ENCODE assay signal across 23 cellular contexts in the genomic region with DNA sequence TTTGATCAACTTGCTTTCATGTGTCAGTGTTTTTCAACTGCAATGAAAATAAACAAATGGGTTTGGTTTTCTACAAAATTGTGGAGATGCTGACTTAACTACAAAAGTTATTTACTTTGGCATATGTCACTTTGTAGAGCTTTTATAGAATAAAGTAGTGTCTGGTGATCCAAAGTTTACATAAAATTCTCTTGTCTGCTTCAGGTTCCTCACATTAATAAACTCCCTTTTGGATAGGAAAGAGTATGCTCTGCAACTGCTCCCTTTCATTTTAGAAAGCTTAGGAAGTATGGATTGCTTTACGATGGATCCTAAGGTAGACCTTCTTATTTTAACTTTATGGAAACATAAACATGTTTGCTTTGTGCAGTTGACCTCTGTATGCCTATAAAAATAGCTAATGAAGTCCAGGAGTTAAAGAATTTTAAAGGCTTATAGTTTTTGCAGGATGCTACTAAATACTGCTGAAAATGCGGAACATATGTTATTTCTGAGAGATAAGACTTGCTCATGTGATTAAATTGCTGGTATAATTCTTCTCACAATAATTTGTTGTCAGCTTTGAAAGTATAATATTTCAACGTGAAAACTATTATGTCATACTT.
"Had no signal": no experiment of that assay in that cellular context is flagged by ENCODE, and none has a peak within 500 bp of the region (broad histone marks: within the 10 kb centered on the region; RNA-seq: fewer than 3 reads in every experiment).

No MANE protein-coding gene starts in this region.

- H3K4me3 Mint-ChIP-seq: activated CD4-positive, alpha-beta memory T cell treated with anti-CD3 and anti-CD28 coated beads for 36 hours; activated CD4-positive, alpha-beta T cell treated with anti-CD3 and anti-CD28 coated beads for 36 hours; activated T-helper 1 cell treated with anti-CD3 and anti-CD28 coated beads, Interleukin-12 subunit alpha, Interleukin-12 subunit beta, Interleukin-2, Interleukin-4 antibody, amounts not matched to agents 30 ng/mL and 10 ng/mL and 1 ng/mL, durations not matched to agents 14 hours and 24 hours and 36 hours; nephron progenitor cell; stimulated activated effector memory CD8-positive, alpha-beta T cell treated with anti-CD3 and anti-CD28 coated beads, Interleukin-12 subunit alpha, Interleukin-12 subunit beta, amount 100 ng/mL, for 72 hours; T-helper 2 cell treated with Interferon-gamma antibody and Interleukin-4, amounts not matched to agents 5 μg/mL and 100 μg/mL, for 36 hours; WTC11 had no signal

- ATAC-seq: activated CD4-positive, alpha-beta T cell treated with anti-CD3 and anti-CD28 coated beads for 36 hours; activated naive CD4-positive, alpha-beta T cell treated with anti-CD3 and anti-CD28 coated beads, Interleukin-2, amount 50 U/mL, for 72 hours; left colon; lower lobe of right lung; stimulated activated effector memory CD8-positive, alpha-beta T cell treated with anti-CD3 and anti-CD28 coated beads, Interleukin-12 subunit alpha, Interleukin-12 subunit beta, amount 100 ng/mL, for 72 hours; WTC11 had no signal

- H3K4me1 Mint-ChIP-seq: activated CD4-positive, alpha-beta T cell treated with anti-CD3 and anti-CD28 coated beads for 36 hours; stimulated activated effector memory CD8-positive, alpha-beta T cell treated with anti-CD3 and anti-CD28 coated beads, Interleukin-12 subunit alpha, Interleukin-12 subunit beta, amount 100 ng/mL, for 72 hours had no signal

- H3K36me3 ChIP-seq: lower lobe of right lung, prostate gland, right atrium auricular region, stomach, vagina had no signal

- H3K27me3 Mint-ChIP-seq: activated CD4-positive, alpha-beta memory T cell treated with anti-CD3 and anti-CD28 coated beads for 36 hours; activated CD4-positive, alpha-beta T cell treated with anti-CD3 and anti-CD28 coated beads for 36 hours had no signal

- H3K27me3 ChIP-seq: right atrium auricular region, stomach, vagina had no signal

- H3K9me3 ChIP-seq: lower lobe of right lung, prostate gland, right atrium auricular region, stomach, vagina had no signal

- H3K36me3 Mint-ChIP-seq: activated CD4-positive, alpha-beta memory T cell treated with anti-CD3 and anti-CD28 coated beads for 36 hours; activated naive CD4-positive, alpha-beta T cell treated with anti-CD3 and anti-CD28 coated beads, Interleukin-2, amount 50 U/mL, for 72 hours; stimulated activated effector memory CD8-positive, alpha-beta T cell treated with anti-CD3 and anti-CD28 coated beads, Interleukin-12 subunit alpha, Interleukin-12 subunit beta, amount 100 ng/mL, for 72 hours had no signal

- H3K27ac ChIP-seq: lower lobe of right lung, prostate gland, right atrium auricular region, stomach, vagina had no signal

- H3K4me1 ChIP-seq: lower lobe of right lung, prostate gland, right atrium auricular region, stomach, vagina had no signal

- DNase-seq: activated CD4-positive, alpha-beta memory T cell treated with anti-CD3 and anti-CD28 coated beads for 36 hours; activated CD4-positive, alpha-beta T cell treated with anti-CD3 and anti-CD28 coated beads for 36 hours; activated gamma-delta T cell treated with Interleukin-2 at 50 U/mL for 16 hours; activated T-cell treated with anti-CD3 and anti-CD28 coated beads for 4 hours; dermis blood vessel endothelial cell; effector memory CD4-positive, alpha-beta T cell; left colon; lower lobe of right lung; midbrain; nephron progenitor cell; occipital lobe; small intestine; stimulated activated CD4-positive, alpha-beta T cell treated with anti-CD3 and anti-CD28 coated beads, Interleukin-4, amount 100 ng/mL, for 24 hours; stomach; trophoblast cell had no signal

- H3K27ac Mint-ChIP-seq: activated CD4-positive, alpha-beta memory T cell treated with anti-CD3 and anti-CD28 coated beads for 36 hours; activated CD4-positive, alpha-beta T cell treated with anti-CD3 and anti-CD28 coated beads for 36 hours; activated naive CD4-positive, alpha-beta T cell treated with anti-CD3 and anti-CD28 coated beads, Interleukin-2, amount 50 U/mL, for 72 hours; activated T-helper 1 cell treated with anti-CD3 and anti-CD28 coated beads, Interleukin-12 subunit alpha, Interleukin-12 subunit beta, Interleukin-2, Interleukin-4 antibody, amounts not matched to agents 30 ng/mL and 10 ng/mL and 1 ng/mL, durations not matched to agents 14 hours and 24 hours and 36 hours; stimulated activated effector memory CD8-positive, alpha-beta T cell treated with anti-CD3 and anti-CD28 coated beads, Interleukin-12 subunit alpha, Interleukin-12 subunit beta, amount 100 ng/mL, for 72 hours; T-helper 2 cell treated with Interferon-gamma antibody and Interleukin-4, amounts not matched to agents 5 μg/mL and 100 μg/mL, for 36 hours; WTC11 had no signal

- H3K4me3 ChIP-seq: lower lobe of right lung, prostate gland, right atrium auricular region, stomach, vagina had no signal
